Comparison of ENCODE assay signal across 8 cellular contexts in the genomic region with DNA sequence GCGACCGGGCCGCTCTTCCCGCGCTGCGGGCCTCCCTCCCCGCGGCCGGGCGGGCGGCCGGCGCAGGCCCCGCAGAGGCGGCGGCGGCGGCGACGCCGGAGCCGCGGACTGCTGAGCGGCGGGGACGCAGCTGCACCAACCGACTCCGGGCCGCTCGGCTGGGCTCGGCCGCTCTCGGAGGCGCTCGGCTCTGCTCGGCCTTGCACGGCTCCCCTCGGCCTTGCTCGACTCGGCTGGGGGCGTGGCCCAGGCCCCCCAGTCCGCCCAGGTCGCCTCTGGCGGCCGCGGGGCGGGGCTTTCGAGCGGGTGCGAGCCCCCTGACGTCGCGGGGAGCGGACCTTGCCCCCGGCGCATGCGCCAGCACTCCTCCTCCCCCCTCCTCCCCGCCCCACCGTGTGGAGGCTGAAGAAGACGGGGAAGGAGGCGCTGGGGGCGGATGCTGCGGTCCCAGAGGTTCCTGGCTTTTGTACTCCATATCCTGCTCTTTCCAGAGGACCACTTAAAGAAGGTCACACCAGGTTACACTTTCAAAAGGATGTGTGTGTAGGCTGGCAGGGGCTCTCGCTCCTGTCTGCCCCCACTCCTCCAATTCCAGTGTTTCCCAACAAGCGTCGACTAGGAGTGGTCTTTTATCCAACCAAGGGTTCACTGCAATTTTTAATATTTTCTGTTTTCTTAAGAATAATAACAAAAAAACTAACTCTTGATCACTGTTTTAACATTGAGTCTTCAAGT. TPM values are rescaled to one million over a fixed set of nuclear protein-coding genes. Genes with fewer than 3 reads are reported as not detected.
DNase-seq lines count a peak whose midpoint lies in the region; ATAC-seq and TF ChIP-seq lines count a peak whose summit lies in the region.

A gene with protein sequence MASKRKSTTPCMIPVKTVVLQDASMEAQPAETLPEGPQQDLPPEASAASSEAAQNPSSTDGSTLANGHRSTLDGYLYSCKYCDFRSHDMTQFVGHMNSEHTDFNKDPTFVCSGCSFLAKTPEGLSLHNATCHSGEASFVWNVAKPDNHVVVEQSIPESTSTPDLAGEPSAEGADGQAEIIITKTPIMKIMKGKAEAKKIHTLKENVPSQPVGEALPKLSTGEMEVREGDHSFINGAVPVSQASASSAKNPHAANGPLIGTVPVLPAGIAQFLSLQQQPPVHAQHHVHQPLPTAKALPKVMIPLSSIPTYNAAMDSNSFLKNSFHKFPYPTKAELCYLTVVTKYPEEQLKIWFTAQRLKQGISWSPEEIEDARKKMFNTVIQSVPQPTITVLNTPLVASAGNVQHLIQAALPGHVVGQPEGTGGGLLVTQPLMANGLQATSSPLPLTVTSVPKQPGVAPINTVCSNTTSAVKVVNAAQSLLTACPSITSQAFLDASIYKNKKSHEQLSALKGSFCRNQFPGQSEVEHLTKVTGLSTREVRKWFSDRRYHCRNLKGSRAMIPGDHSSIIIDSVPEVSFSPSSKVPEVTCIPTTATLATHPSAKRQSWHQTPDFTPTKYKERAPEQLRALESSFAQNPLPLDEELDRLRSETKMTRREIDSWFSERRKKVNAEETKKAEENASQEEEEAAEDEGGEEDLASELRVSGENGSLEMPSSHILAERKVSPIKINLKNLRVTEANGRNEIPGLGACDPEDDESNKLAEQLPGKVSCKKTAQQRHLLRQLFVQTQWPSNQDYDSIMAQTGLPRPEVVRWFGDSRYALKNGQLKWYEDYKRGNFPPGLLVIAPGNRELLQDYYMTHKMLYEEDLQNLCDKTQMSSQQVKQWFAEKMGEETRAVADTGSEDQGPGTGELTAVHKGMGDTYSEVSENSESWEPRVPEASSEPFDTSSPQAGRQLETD (minus strand): TSS at position 196 of the 735 bp plus-strand sequence. CDS start 112,815 bp downstream, outside the sequence.

- no peaks in the 10 kb centered on the region for H3K9me3 Mint-ChIP-seq in Caco-2 (ENCODE audit: unreplicated experiment)

- no peak within 1 kb of the TSS for H2BK120ac ChIP-seq in mesendoderm (ENCODE audit: low read depth, low read length)

- H3K9me3 ChIP-seq in Caco-2 (no peaks in the 10 kb centered on the region), HUES48 (ENCODE audit: control insufficient read depth, insufficient read depth, low read length) (no peaks in the 10 kb centered on the region), NT2/D1 (ENCODE audit: insufficient read depth, low read length) (0 out of 2 replicates have a peak, but pooled peaks cover under 1% of the 10 kb centered on the region), endocrine pancreas (ENCODE audit: control insufficient read depth, low read length) (no peaks in the 10 kb centered on the region)

- no peak within 1 kb of the TSS for H2BK5ac ChIP-seq in mesendoderm (ENCODE audit: low read length)

- no TSS peak for BruUV-seq in Caco-2 (replicated peaks; lab: Mats Ljungman, UMichigan)

- peak within 1 kb of the TSS; percentile 13; the same call in 1 of the 2 replicates for H3K9ac ChIP-seq in HUES48 (ENCODE audit: low read depth, low read length)
- H3K9ac ChIP-seq in NT2/D1 (ENCODE audit: insufficient read length, low read depth): peak within 1 kb of the TSS; percentile 93
- H3K9ac ChIP-seq in endocrine pancreas (ENCODE audit: control insufficient read depth, insufficient read depth, low read length): peak within 1 kb of the TSS; percentile 87
- peak within 1 kb of the TSS; percentile 76 for H3K9ac ChIP-seq in mesendoderm (ENCODE audit: low read length)

- intact Hi-C loops in Caco-2 (cut with micrococcal nuclease; ENCODE audit: unreplicated experiment): loop anchor here (1.0 to 2.0 kb wide), 3 partner anchors 23 to 181 kb away; a partner anchor contains a TSS

- H3K27ac ChIP-seq in HUES48 (ENCODE audit: low read depth, low read length): peak within 1 kb of the TSS; percentile 40
- no peak within 1 kb of the TSS for H3K27ac ChIP-seq in mesendoderm (ENCODE audit: low read depth, low read length)

- no peak within 1 kb of the TSS for H2BK15ac ChIP-seq in mesendoderm (replicated peaks; ENCODE audit: low read depth)

- H3K18ac ChIP-seq in mesendoderm (ENCODE audit: low read length): peak within 1 kb of the TSS; percentile 87

- H3K4ac ChIP-seq in mesendoderm (ENCODE audit: low read depth, low read length): no peak within 1 kb of the TSS

- peak within 1 kb of the TSS; percentile 90 for H3K4me2 ChIP-seq in mesendoderm (ENCODE audit: low read length)

- ATAC-seq in GM21423 (IDR thresholded peaks at IDR 0.05; ENCODE audit: unreplicated experiment): peak; percentile 94

- no peaks in the 10 kb centered on the region for H3K27me3 Mint-ChIP-seq in Caco-2 (ENCODE audit: insufficient read depth, unreplicated experiment)

- no peaks in the 10 kb centered on the region for H3K36me3 ChIP-seq in Caco-2 (ENCODE audit: control insufficient read depth, insufficient read depth, low read length)
- no peaks in the 10 kb centered on the region for H3K36me3 ChIP-seq in HUES48 (ENCODE audit: control insufficient read depth, insufficient read depth, low read length)
- no peaks in the 10 kb centered on the region for H3K36me3 ChIP-seq in NT2/D1 (ENCODE audit: insufficient read depth, insufficient read length, low read length)
- H3K36me3 ChIP-seq in endocrine pancreas (ENCODE audit: control insufficient read depth, insufficient read depth, low read length): no peaks in the 10 kb centered on the region
- no peaks in the 10 kb centered on the region for H3K36me3 ChIP-seq in mesendoderm (ENCODE audit: control insufficient read depth, insufficient read depth, low read length)

- H3K79me2 ChIP-seq in mesendoderm (ENCODE audit: control insufficient read depth, insufficient read depth, low read length): no peaks in the 10 kb centered on the region

- no peak within 1 kb of the TSS for H2AK5ac ChIP-seq in mesendoderm (ENCODE audit: low read length)

- H3K27me3 ChIP-seq in Caco-2 (replicated peaks; ENCODE audit: control insufficient read depth, insufficient read depth, low read length) (no peaks in the 10 kb centered on the region), HUES48 (ENCODE audit: control insufficient read depth, insufficient read depth, low read length) (no peaks in the 10 kb centered on the region), NT2/D1 (ENCODE audit: insufficient read depth, insufficient read length) (no peaks in the 10 kb centered on the region), endocrine pancreas (ENCODE audit: control insufficient read depth, insufficient read depth, low read length) (no peaks in the 10 kb centered on the region), mesendoderm (ENCODE audit: insufficient read depth, low read length, poor library complexity) (no peaks in the 10 kb centered on the region)

- no peak for TF ChIP-seq CTCF in Caco-2 (IDR thresholded peaks at IDR 0.05; ENCODE audit: insufficient read depth in 1 of 2, low read depth in 1 of 2, low read length in 1 of 2, severe bottlenecking in 1 of 2, unreplicated experiment in 1 of 2)

- H3K4me3 ChIP-seq in Caco-2 (ENCODE audit: low read depth, low read length) (peak within 1 kb of the TSS; percentile 75), HUES48 (ENCODE audit: low read depth, low read length) (peak within 1 kb of the TSS; percentile 83), NT2/D1 (ENCODE audit: insufficient read length, low read depth) (peak within 1 kb of the TSS; percentile 91), endocrine pancreas (ENCODE audit: control insufficient read depth, insufficient read depth, low read length) (peak within 1 kb of the TSS; percentile 85), mesendoderm (ENCODE audit: low read length) (peak within 1 kb of the TSS; percentile 64)

- peaks cover 30% of the 10 kb centered on the region for H3K4me1 Mint-ChIP-seq in Caco-2 (ENCODE audit: low read depth, unreplicated experiment)

- H3K27ac Mint-ChIP-seq in Caco-2 (ENCODE audit: unreplicated experiment): peak within 1 kb of the TSS; percentile 10

- no peaks in the 10 kb centered on the region for H3K36me3 Mint-ChIP-seq in Caco-2 (ENCODE audit: insufficient read depth, unreplicated experiment)

- no CpG with 5 or more reads among the region's 66 CpGs for WGBS in mesendoderm (ENCODE audit: extremely low coverage, insufficient coverage, low lambda C conversion rate)

- POLR2A ChIA-PET in Caco-2 (lab: Charles Lee): interaction anchor here (0.6 to 1.8 kb wide), 4 partner anchors 9 to 629 kb away, joined by 3 to 13 read pairs (median 4); a partner anchor contains a TSS

- peak; percentile 100 for DNase-seq in Caco-2
- DNase-seq in NT2/D1 (ENCODE audit: low read depth, low spot score): peak; percentile 97
- peak; percentile 81 for DNase-seq in activated CD8-positive, alpha-beta memory T cell treated with anti-CD3 and anti-CD28 coated beads, Interleukin-2, amount 50 U/mL, for 1 hour (ENCODE audit: extremely low read depth)
- DNase-seq in mesendoderm: peak; percentile 98
- DNase-seq in stimulated activated CD8-positive, alpha-beta memory T cell treated with anti-CD3 and anti-CD28 coated beads, Interleukin-15, amount 100 ng/mL, for 1 hour (ENCODE audit: low read depth): peak; percentile 88

- H3K56ac ChIP-seq in mesendoderm (ENCODE audit: low read length): peak within 1 kb of the TSS; percentile 90

- H3K79me1 ChIP-seq in mesendoderm (ENCODE audit: low read length): no peaks in the 10 kb centered on the region

- no peak within 1 kb of the TSS for H3K23ac ChIP-seq in mesendoderm (ENCODE audit: low read length)

- H3K4me1 ChIP-seq in Caco-2: peaks cover 18% of the 10 kb centered on the region
- H3K4me1 ChIP-seq in HUES48 (ENCODE audit: control insufficient read depth, insufficient read depth, low read length): peaks cover 6% of the 10 kb centered on the region
- peaks cover 3% of the 10 kb centered on the region for H3K4me1 ChIP-seq in NT2/D1 (ENCODE audit: insufficient read depth, insufficient read length)
- H3K4me1 ChIP-seq in endocrine pancreas (ENCODE audit: control insufficient read depth, insufficient read depth, low read length): peaks cover 12% of the 10 kb centered on the region
- H3K4me1 ChIP-seq in mesendoderm (ENCODE audit: control insufficient read depth, low read depth, low read length): no peaks in the 10 kb centered on the region

- CTCF ChIA-PET in Caco-2 (lab: Charles Lee): interaction anchor here (0.5 to 2.5 kb wide), 7 partner anchors 9 to 182 kb away, joined by 3 to 12 read pairs (median 6); a partner anchor contains a TSS

- no peak within 1 kb of the TSS for H4K8ac ChIP-seq in mesendoderm (ENCODE audit: low read depth, low read length)

- H4K5ac ChIP-seq in mesendoderm (ENCODE audit: low read length): no peak within 1 kb of the TSS

- H3K4me3 Mint-ChIP-seq in Caco-2 (ENCODE audit: unreplicated experiment): peak within 1 kb of the TSS; percentile 84

RNA-seq across cellular contexts. Expression of the gene that starts here (rescaled TPM):
- 22.9 and 24.6 TPM in 2 replicates for total RNA-seq in Caco-2 (2022)
- polyA plus RNA-seq in mesendoderm (2013, experiment 1 of 2): 2.5 TPM
- polyA plus RNA-seq in mesendoderm (2013, experiment 2 of 2): 3.9 TPM

Comparison
In these comparisons a context has a peak if more than half of its experiments do, and no peak if none do; other contexts are left out.
1. H3K9ac ChIP-seq: peak in every context shown above with its lines; median percentile 93 in NT2/D1; 87 in endocrine pancreas; 76 in mesendoderm; 13 in HUES48.